9 cellular contexts compared by ENCODE assay signal in the genomic region with DNA sequence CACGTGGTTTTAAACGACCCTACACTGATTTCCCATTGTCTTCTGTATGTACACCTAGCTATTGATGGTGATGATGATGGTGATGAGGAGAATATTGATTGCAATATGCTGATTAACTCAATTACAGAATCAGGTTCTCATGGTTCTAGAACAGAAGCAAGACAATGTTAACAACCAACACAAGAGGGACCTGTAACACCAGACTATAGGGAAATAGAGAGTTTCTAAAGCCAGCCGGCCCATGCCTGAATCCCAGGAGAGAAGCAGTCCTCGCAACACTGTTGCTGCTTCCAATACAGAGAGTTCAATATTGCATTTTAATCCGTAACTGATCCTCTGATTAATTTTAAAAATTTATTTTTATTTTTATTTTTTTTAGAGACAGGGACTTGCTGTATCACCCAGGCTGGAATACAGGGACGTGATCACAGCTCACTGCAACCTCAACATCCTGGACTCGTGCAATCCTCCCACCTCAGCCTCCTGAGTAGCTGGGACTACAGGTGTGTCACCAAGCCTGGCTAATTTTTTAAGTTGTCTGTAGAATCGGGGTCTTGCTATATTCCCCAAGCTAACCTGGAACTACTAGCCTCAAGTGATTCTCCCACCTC. TPM values are rescaled to one million over a fixed set of nuclear protein-coding genes. Genes with fewer than 3 reads are reported as not detected.
DNase-seq lines count a peak whose midpoint lies in the region; ATAC-seq and TF ChIP-seq lines count a peak whose summit lies in the region.
"Had no signal": no experiment of that assay in that cellular context is flagged by ENCODE, and none has a peak within 500 bp of the region (broad histone marks: within the 10 kb centered on the region; RNA-seq: fewer than 3 reads in every experiment).

No MANE protein-coding gene starts in this region.

- H3K27me3 ChIP-seq in cardiac muscle cell = no peaks in the 10 kb centered on the region
- H3K27me3 ChIP-seq in left ventricle myocardium inferior (ENCODE audit: low read depth) = peaks cover 34% of the 10 kb centered on the region

- H3K4me1 ChIP-seq in cardiac muscle cell (ENCODE audit: low read depth) (no peaks in the 10 kb centered on the region), left ventricle myocardium inferior (peaks cover 3% of the 10 kb centered on the region)

- peak; percentile 51 for TF ChIP-seq CTCF in cardiac muscle cell (IDR thresholded peaks at IDR 0.05; ENCODE audit: low read depth, low read length)
- peak; percentile 70 for TF ChIP-seq CTCF in activated CD8-positive, alpha-beta T cell treated with anti-CD3 and anti-CD28 coated beads for 36 hours (IDR thresholded peaks at IDR 0.05)
- TF ChIP-seq CTCF in left ventricle myocardium inferior (IDR thresholded peaks at IDR 0.05; ENCODE audit: borderline replicate concordance) = peak; percentile 65

- CTCF ChIA-PET in activated CD8-positive, alpha-beta T cell treated with anti-CD3 and anti-CD28 coated beads for 36 hours (lab: Charles Lee) = interaction anchor here (0.6 to 11.1 kb wide), 17 partner anchors 10 to 226 kb away, joined by 3 to 149 read pairs (median 5); a partner anchor contains a TSS

- intact Hi-C loops in Right ventricle myocardium inferior (cut with DNase I) (loop anchor here (1.0 kb wide), 2 partner anchors 148 to 221 kb away; no protein-coding TSS in a partner anchor), left ventricle myocardium inferior (cut with micrococcal nuclease) (loop anchor here (5.0 kb wide), 1 partner anchor 224 kb away; no protein-coding TSS in a partner anchor)
- intact Hi-C loops in activated CD8-positive, alpha-beta T cell treated with anti-CD3 and anti-CD28 coated beads for 36 hours (cut with micrococcal nuclease) = loop anchor here (2.0 to 5.0 kb wide), 3 partner anchors 123 to 219 kb away; no protein-coding TSS in a partner anchor

- H3K36me3 ChIP-seq in cardiac muscle cell (no peaks in the 10 kb centered on the region), left ventricle myocardium inferior (no peaks in the 10 kb centered on the region)

- H3K4me1 Mint-ChIP-seq in activated CD8-positive, alpha-beta T cell treated with anti-CD3 and anti-CD28 coated beads for 36 hours (ENCODE audit: low read depth) = peaks cover 23% of the 10 kb centered on the region

- ATAC-seq in Right ventricle myocardium inferior (no peak), GM18873 (IDR thresholded peaks at IDR 0.05; ENCODE audit: low FRiP score, unreplicated experiment) (no peak)
- peak; percentile 61 for ATAC-seq in activated CD8-positive, alpha-beta T cell treated with anti-CD3 and anti-CD28 coated beads for 36 hours
- ATAC-seq in stimulated activated naive CD8-positive, alpha-beta T cell treated with anti-CD3 and anti-CD28 coated beads, Interleukin-15, Interleukin-2, amounts not matched to agents 100 U/mL and 50 U/mL, for 24 hours = peak; percentile 47

- H3K27ac ChIP-seq in cardiac muscle cell (no peak overlapping the region), left ventricle myocardium inferior (replicated peaks) (no peak overlapping the region)

- DNase-seq in cardiac muscle cell (ENCODE audit: low read depth in 1 of 2, low spot score in 1 of 2) (peak; percentile 68 to 72), Right ventricle myocardium inferior (ENCODE audit: missing footprints) (no peak), NCI-H187 treated with DMSO at 0.1 percent for 48 hours (lab: John Stamatoyannopoulos, UW) (peak; percentile 13), left ventricle myocardium inferior (peak; percentile 16), SHP77 (lab: John Stamatoyannopoulos, UW) (no peak)
- DNase-seq in activated CD8-positive, alpha-beta T cell treated with anti-CD3 and anti-CD28 coated beads for 36 hours = peak; percentile 20
- no peak for DNase-seq in stimulated activated naive CD8-positive, alpha-beta T cell treated with anti-CD3 and anti-CD28 coated beads, Interleukin-15, Interleukin-2, amounts not matched to agents 100 U/mL and 50 U/mL, for 24 hours
- DNase-seq: activated T-cell treated with anti-CD3 and anti-CD28 coated beads, Interleukin-2, amount 50 U/mL, for 72 hours had no signal

- H3K9me3 ChIP-seq in cardiac muscle cell (ENCODE audit: low read depth) (no peaks in the 10 kb centered on the region), left ventricle myocardium inferior (replicated peaks) (no peaks in the 10 kb centered on the region)

- POLR2A ChIA-PET in activated CD8-positive, alpha-beta T cell treated with anti-CD3 and anti-CD28 coated beads for 36 hours (lab: Charles Lee) = no interaction called here

- H3K9me3 Mint-ChIP-seq in activated CD8-positive, alpha-beta T cell treated with anti-CD3 and anti-CD28 coated beads for 36 hours = no peaks in the 10 kb centered on the region
- H3K9me3 Mint-ChIP-seq: activated T-cell treated with anti-CD3 and anti-CD28 coated beads, Interleukin-2, amount 50 U/mL, for 72 hours had no signal

- no peaks in the 10 kb centered on the region for H3K27me3 Mint-ChIP-seq in activated CD8-positive, alpha-beta T cell treated with anti-CD3 and anti-CD28 coated beads for 36 hours

- H3K4me3 ChIP-seq in cardiac muscle cell (no peak overlapping the region), left ventricle myocardium inferior (no peak overlapping the region)

- H3K27ac Mint-ChIP-seq in activated CD8-positive, alpha-beta T cell treated with anti-CD3 and anti-CD28 coated beads for 36 hours = no peak overlapping the region
- H3K27ac Mint-ChIP-seq: activated T-cell treated with anti-CD3 and anti-CD28 coated beads, Interleukin-2, amount 50 U/mL, for 72 hours had no signal

- no peak overlapping the region for H3K4me3 Mint-ChIP-seq in activated CD8-positive, alpha-beta T cell treated with anti-CD3 and anti-CD28 coated beads for 36 hours
- H3K4me3 Mint-ChIP-seq: activated T-cell treated with anti-CD3 and anti-CD28 coated beads, Interleukin-2, amount 50 U/mL, for 72 hours had no signal

- H3K36me3 Mint-ChIP-seq in activated CD8-positive, alpha-beta T cell treated with anti-CD3 and anti-CD28 coated beads for 36 hours (ENCODE audit: low read depth) = no peaks in the 10 kb centered on the region

RNA-seq across cellular contexts. Expression of a gene that starts 22.2 kb away (rescaled TPM):
- total RNA-seq in cardiac muscle cell = 0.32 and 2.7 TPM in 2 replicates
- 1.5 TPM in 1 of 2 replicates, not detected in the other for polyA plus RNA-seq in cardiac muscle cell
- total RNA-seq in Right ventricle myocardium inferior = 3.5 TPM
- total RNA-seq in activated CD8-positive, alpha-beta T cell treated with anti-CD3 and anti-CD28 coated beads for 36 hours = 10 to 100 TPM; 36.1 to 40.6 TPM
- total RNA-seq in left ventricle myocardium inferior = 2.6 TPM

Comparison
In these comparisons a context has a peak if more than half of its experiments do, and no peak if none do; other contexts are left out.
1. DNase-seq: peak in cardiac muscle cell (2 of 2), NCI-H187 treated with DMSO at 0.1 percent for 48 hours (single experiment), activated CD8-positive, alpha-beta T cell treated with anti-CD3 and anti-CD28 coated beads for 36 hours (single experiment) and left ventricle myocardium inferior (single experiment); none in Right ventricle myocardium inferior (single experiment), stimulated activated naive CD8-positive, alpha-beta T cell treated with anti-CD3 and anti-CD28 coated beads, Interleukin-15, Interleukin-2, amounts not matched to agents 100 U/mL and 50 U/mL, for 24 hours (single experiment) and SHP77 (0 of 2).
2. ATAC-seq: peak in activated CD8-positive, alpha-beta T cell treated with anti-CD3 and anti-CD28 coated beads for 36 hours (single experiment) and stimulated activated naive CD8-positive, alpha-beta T cell treated with anti-CD3 and anti-CD28 coated beads, Interleukin-15, Interleukin-2, amounts not matched to agents 100 U/mL and 50 U/mL, for 24 hours (single experiment); none in Right ventricle myocardium inferior (single experiment) and GM18873 (single experiment).
3. Peak in every context shown above with its lines, with median percentiles within 50 percentile points of each other: CTCF ChIP-seq.